Comparison of ENCODE assay signal across 8 cellular contexts in genomic region chr17:42347198-42347597, GRCh38. TPM values are rescaled to one million over a fixed set of nuclear protein-coding genes. Genes with fewer than 3 reads are reported as not detected.
DNase-seq lines count a peak whose midpoint lies in the region; ATAC-seq and TF ChIP-seq lines count a peak whose summit lies in the region.

No MANE protein-coding gene starts in this region.

- peaks cover 43% of the 10 kb centered on the region for H3K36me3 Mint-ChIP-seq in WTC11

- no peak overlapping the region for H3K4me3 ChIP-seq in fibroblast of villous mesenchyme (ENCODE audit: low read depth, low read length)

- no peak for TF ChIP-seq CTCF in WTC11 (IDR thresholded peaks at IDR 0.05)
- TF ChIP-seq CTCF in fibroblast of villous mesenchyme (IDR thresholded peaks at IDR 0.05; ENCODE audit: insufficient read depth, low read depth, low read length): no peak

- intact Hi-C loops in sciatic nerve (cut with DNase I): no loop called here

- CTCF ChIA-PET in WTC11 (lab: Charles Lee): interaction anchor here (0.8 to 1.4 kb wide), 2 partner anchors 59 to 180 kb away, joined by 3 to 5 read pairs; no protein-coding TSS in a partner anchor

- H3K27me3 Mint-ChIP-seq in WTC11 (ENCODE audit: low read depth): no peaks in the 10 kb centered on the region

- peak overlapping the region; percentile 81 for H3K27ac Mint-ChIP-seq in WTC11

- no peaks in the 10 kb centered on the region for H3K9me3 Mint-ChIP-seq in WTC11

- POLR2A ChIA-PET in WTC11 (lab: Charles Lee): no interaction called here

- no peak overlapping the region for H3K4me3 Mint-ChIP-seq in WTC11

- no peak for ATAC-seq in WTC11
- peak; percentile 64 for ATAC-seq in sciatic nerve
- no peak for ATAC-seq in GM19328 (IDR thresholded peaks at IDR 0.05; ENCODE audit: unreplicated experiment)
- no peak for ATAC-seq in GM19463 (IDR thresholded peaks at IDR 0.05; ENCODE audit: unreplicated experiment)

- DNase-seq in GM03348 (ENCODE audit: low spot score): peak; percentile 72
- DNase-seq in WTC11 (ENCODE audit: low spot score): no peak
- DNase-seq in fibroblast of villous mesenchyme (ENCODE audit: low read depth): peak; percentile 91
- DNase-seq in sciatic nerve (ENCODE audit: low spot score): no peak
- DNase-seq in NCI-H1092 treated with DMSO at 0.1 percent for 48 hours (lab: John Stamatoyannopoulos, UW): no peak
- DNase-seq in inferior parietal cortex (ENCODE audit: extremely low spot score): no peak

- H3K4me1 Mint-ChIP-seq in WTC11: peaks cover 26% of the 10 kb centered on the region

TF ChIP-seq in WTC11, 78 proteins besides CTCF, POLR2A, EP300 and RAD21:
- TF ChIP-seq TP53 (CRISPR knock-in tag; IDR thresholded peaks at IDR 0.05): no peak

RNA-seq across cellular contexts. Expression of gene STAT3, which starts 41.0 kb away (rescaled TPM):
- total RNA-seq in WTC11 (2021) (74.4 to 98.0 TPM (median 74.9 TPM) in 3 replicates), fibroblast of villous mesenchyme (113 and 180 TPM in 2 replicates), sciatic nerve (284 TPM)

RNA-seq across cellular contexts. Expression of gene STAT5A, which starts 58.9 kb away (rescaled TPM):
- total RNA-seq in WTC11 (2021): 6.6 to 10.9 TPM (median 9.7 TPM) in 3 replicates
- 13.8 and 16.1 TPM in 2 replicates for total RNA-seq in fibroblast of villous mesenchyme
- 55.6 TPM for total RNA-seq in sciatic nerve

Comparison
In these comparisons a context has a peak if more than half of its experiments do, and no peak if none do; other contexts are left out.
1. DNase-seq: peak in GM03348 (single experiment) and fibroblast of villous mesenchyme (single experiment); none in WTC11 (single experiment), sciatic nerve (single experiment), NCI-H1092 treated with DMSO at 0.1 percent for 48 hours (single experiment) and inferior parietal cortex (single experiment).